ENCODE assay signal across 25 cellular contexts in the genomic region with DNA sequence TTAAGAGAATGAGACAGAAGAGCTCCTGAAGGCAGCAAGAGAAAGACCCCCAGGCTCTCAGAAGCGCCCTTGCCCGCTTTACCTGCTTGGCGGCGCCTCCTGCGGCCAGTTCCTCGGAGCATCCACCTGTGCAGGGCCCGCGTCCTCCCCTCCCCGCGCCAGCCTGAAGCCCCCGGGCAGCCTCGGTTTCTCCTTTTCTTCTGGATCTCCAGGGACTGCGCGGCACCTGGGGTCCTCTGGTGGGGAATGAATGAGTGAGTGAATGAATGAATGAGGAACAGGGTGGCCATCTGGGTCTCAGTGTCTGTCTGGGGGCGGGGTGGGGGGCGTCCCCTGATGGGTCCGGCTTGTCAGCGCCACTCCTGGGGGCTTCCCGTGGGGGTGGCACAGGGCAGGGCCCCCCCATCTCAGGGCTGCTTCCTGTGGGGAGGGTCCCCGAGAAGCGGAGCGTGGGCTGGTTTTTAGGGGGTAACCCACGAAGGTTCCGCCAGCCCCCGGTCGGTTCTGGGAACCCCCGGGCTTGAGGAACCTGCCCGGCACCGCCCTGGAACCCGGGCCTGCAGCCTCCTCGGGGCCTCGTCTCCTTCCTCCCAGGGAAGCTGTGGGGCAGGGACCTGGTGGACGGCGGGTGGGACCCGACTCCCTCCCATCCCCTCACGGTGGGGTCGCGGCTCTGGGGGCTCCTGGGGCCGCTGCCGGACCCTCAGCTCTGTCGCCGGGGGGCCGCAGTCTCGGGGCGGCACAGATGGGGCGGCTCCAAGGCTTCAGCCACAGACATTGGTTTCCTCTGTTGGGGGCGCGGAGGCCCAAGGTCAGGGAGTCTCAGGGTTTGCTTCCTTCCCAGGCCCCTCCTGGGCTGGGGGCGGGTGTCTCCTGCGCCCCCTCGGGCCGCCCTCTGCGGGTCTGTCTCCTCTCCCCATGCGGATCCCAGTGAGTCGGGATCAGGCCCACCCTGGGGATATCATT. TPM values are rescaled to one million over a fixed set of nuclear protein-coding genes. Genes with fewer than 3 reads are reported as not detected.
"Had no signal": no experiment of that assay in that cellular context is flagged by ENCODE, and none has a peak within 500 bp of the region (broad histone marks: within the 10 kb centered on the region; RNA-seq: fewer than 3 reads in every experiment).

No MANE protein-coding gene starts in this region.

- H3K36me3 ChIP-seq: colonic mucosa, esophagus muscularis mucosa, vagina had no signal

- ATAC-seq: effector memory CD8-positive, alpha-beta T cell; mucosa of descending colon; stimulated activated naive CD8-positive, alpha-beta T cell treated with anti-CD3 and anti-CD28 coated beads, Interleukin-15, Interleukin-2, amounts not matched to agents 100 U/mL and 50 U/mL, for 24 hours; WTC11 had no signal

- H3K27ac ChIP-seq: colonic mucosa, dorsolateral prefrontal cortex, esophagus muscularis mucosa, tibial nerve, vagina had no signal

- H3K4me1 ChIP-seq: colonic mucosa, esophagus muscularis mucosa, tibial nerve, vagina had no signal

- DNase-seq: activated CD4-positive, alpha-beta T cell treated with anti-CD3 and anti-CD28 coated beads, Interleukin-2, amount 50 U/mL, for 4 hours; activated naive CD4-positive, alpha-beta T cell treated with Interleukin-2 at 50 U/mL for 16 hours; activated naive CD8-positive, alpha-beta T cell treated with anti-CD3 and anti-CD28 coated beads for 36 hours; colonic mucosa; dorsolateral prefrontal cortex; effector memory CD8-positive, alpha-beta T cell; hippocampal formation; mucosa of descending colon; naive B cell; occipital lobe; retina; stimulated activated CD4-positive, alpha-beta T cell treated with anti-CD3 and anti-CD28 coated beads, Interleukin-4, amount 100 ng/mL, for 1 hour; stimulated activated naive CD8-positive, alpha-beta T cell treated with anti-CD3 and anti-CD28 coated beads, Interleukin-15, Interleukin-2, amounts not matched to agents 100 U/mL and 50 U/mL, for 24 hours; substantia nigra; T1000 had no signal

- H3K4me3 ChIP-seq: colonic mucosa, dorsolateral prefrontal cortex, esophagus muscularis mucosa, mucosa of descending colon, tibial nerve, vagina had no signal

- H3K27me3 ChIP-seq: colonic mucosa, dorsolateral prefrontal cortex, esophagus muscularis mucosa, tibial nerve, vagina had no signal

- H3K9me3 ChIP-seq: colonic mucosa, esophagus muscularis mucosa, mucosa of descending colon, vagina had no signal

RNA-seq across cellular contexts. Expression of a gene that starts 8.3 kb away (rescaled TPM):
- total RNA-seq: activated CD8-positive, alpha-beta memory T cell treated with anti-CD3 and anti-CD28 coated beads for 36 hours; activated naive CD8-positive, alpha-beta T cell treated with anti-CD3 and anti-CD28 coated beads for 36 hours; astrocyte; endothelial cell of umbilical vein; esophagus muscularis mucosa; occipital lobe; vagina had no signal
- polyA plus RNA-seq: liver had no signal

RNA-seq across cellular contexts. Expression of a gene that starts 19.0 kb away (rescaled TPM):
- total RNA-seq: activated CD8-positive, alpha-beta memory T cell treated with anti-CD3 and anti-CD28 coated beads for 36 hours; activated naive CD8-positive, alpha-beta T cell treated with anti-CD3 and anti-CD28 coated beads for 36 hours; astrocyte; endothelial cell of umbilical vein; esophagus muscularis mucosa; frontal cortex; liver; vagina; WTC11 had no signal
- polyA plus RNA-seq: liver, neural cell had no signal

RNA-seq across cellular contexts. Expression of a gene that starts 29.4 kb away (rescaled TPM):
- total RNA-seq: activated CD8-positive, alpha-beta memory T cell treated with anti-CD3 and anti-CD28 coated beads for 36 hours; activated naive CD8-positive, alpha-beta T cell treated with anti-CD3 and anti-CD28 coated beads for 36 hours; astrocyte; endothelial cell of umbilical vein; esophagus muscularis mucosa; frontal cortex; liver; occipital lobe; vagina; WTC11 had no signal
- polyA plus RNA-seq: neural cell had no signal

RNA-seq across cellular contexts. Expression of a gene that starts 46.6 kb away (rescaled TPM):
- total RNA-seq: activated CD8-positive, alpha-beta memory T cell treated with anti-CD3 and anti-CD28 coated beads for 36 hours; activated naive CD8-positive, alpha-beta T cell treated with anti-CD3 and anti-CD28 coated beads for 36 hours; astrocyte; endothelial cell of umbilical vein; esophagus muscularis mucosa; frontal cortex; occipital lobe; tibial nerve; vagina; WTC11 had no signal
- polyA plus RNA-seq: endothelial cell of umbilical vein, liver, neural cell had no signal
